Comparison of ENCODE assay signal across 1 cellular context in genomic region chr13:21557995-21558394, GRCh38.
TF ChIP-seq lines count a peak whose summit lies in the region.

No MANE protein-coding gene starts in this region.

TF ChIP-seq in GM23338, 12 proteins besides CTCF, POLR2A, EP300 and RAD21 (continued from another document):
- TF ChIP-seq ZNF462 (CRISPR knock-in tag; IDR thresholded peaks at IDR 0.05) (no peak), EZH2phosphoT487 (IDR thresholded peaks at IDR 0.05; ENCODE audit: unreplicated experiment) (no peak), ZNF114 (CRISPR knock-in tag; IDR thresholded peaks at IDR 0.05) (no peak), CREB1 (CRISPR knock-in tag; IDR thresholded peaks at IDR 0.05; ENCODE audit: low read depth) (no peak), REST (IDR thresholded peaks at IDR 0.05; ENCODE audit: unreplicated experiment) (no peak)
TF ChIP-seq in GM23338: peak in this region for 0.
